ENCODE assay signal across 20 cellular contexts in genomic region chr2:169472249-169472648, GRCh38. TPM values are rescaled to one million over a fixed set of nuclear protein-coding genes. Genes with fewer than 3 reads are reported as not detected.
"Had no signal": no experiment of that assay in that cellular context is flagged by ENCODE, and none has a peak within 500 bp of the region (broad histone marks: within the 10 kb centered on the region; RNA-seq: fewer than 3 reads in every experiment).

No MANE protein-coding gene starts in this region.

- H3K27ac Mint-ChIP-seq: naive thymus-derived CD4-positive, alpha-beta T cell; natural killer cell had no signal

- H2AFZ ChIP-seq: hepatocyte had no signal

- H3K4me2 ChIP-seq: hepatocyte had no signal

- H3K4me3 Mint-ChIP-seq: naive thymus-derived CD4-positive, alpha-beta T cell; natural killer cell had no signal

- H3K27ac ChIP-seq: coronary artery, dorsolateral prefrontal cortex, esophagus muscularis mucosa, foreskin keratinocyte, gastroesophageal sphincter, heart left ventricle, hepatocyte, left lung, lower lobe of right lung had no signal

- DNase-seq: dermis blood vessel endothelial cell; dorsolateral prefrontal cortex; effector CD4-positive, alpha-beta T cell; effector memory CD4-positive, alpha-beta T cell; foreskin keratinocyte; heart left ventricle; hypothalamus; left cardiac atrium; left lung; left ventricle myocardium superior; lower lobe of right lung; mesenchymal stem cell; midbrain; naive thymus-derived CD4-positive, alpha-beta T cell; natural killer cell had no signal

- H3K4me3 ChIP-seq: coronary artery, dorsolateral prefrontal cortex, esophagus muscularis mucosa, gastroesophageal sphincter, heart left ventricle, hepatocyte, left lung, lower lobe of right lung had no signal

- H3K36me3 ChIP-seq: esophagus muscularis mucosa, gastroesophageal sphincter, heart left ventricle, left lung, lower lobe of right lung had no signal

- H3K27me3 ChIP-seq: dorsolateral prefrontal cortex, esophagus muscularis mucosa, foreskin keratinocyte, gastroesophageal sphincter, heart left ventricle, hepatocyte, left lung had no signal

- H3K36me3 Mint-ChIP-seq: naive thymus-derived CD4-positive, alpha-beta T cell; natural killer cell had no signal

- H3K79me2 ChIP-seq: hepatocyte had no signal

- H3K4me1 Mint-ChIP-seq: naive thymus-derived CD4-positive, alpha-beta T cell had no signal

- ATAC-seq: foreskin keratinocyte; gastroesophageal sphincter; heart left ventricle; left cardiac atrium; left lung; left ventricle myocardium superior; lower lobe of right lung; naive thymus-derived CD4-positive, alpha-beta T cell; natural killer cell had no signal

- H3K9me3 ChIP-seq: esophagus muscularis mucosa, gastroesophageal sphincter, heart left ventricle, left lung, lower lobe of right lung had no signal

- H3K9me3 Mint-ChIP-seq: naive thymus-derived CD4-positive, alpha-beta T cell; natural killer cell had no signal

- H3K4me1 ChIP-seq: esophagus muscularis mucosa, gastroesophageal sphincter, heart left ventricle, left lung, lower lobe of right lung had no signal

RNA-seq across cellular contexts. Expression of gene KLHL41, which starts 37.3 kb away (rescaled TPM):
- total RNA-seq: epithelial cell of proximal tubule, natural killer cell had no signal
